Comparison of ENCODE assay signal across 8 cellular contexts in genomic region chr12:45215419-45216296, GRCh38. TPM values are rescaled to one million over a fixed set of nuclear protein-coding genes. Genes with fewer than 3 reads are reported as not detected.
DNase-seq lines count a peak whose midpoint lies in the region; FAIRE-seq and TF ChIP-seq lines count a peak whose summit lies in the region.

Gene ANO6, plus strand, starts transcription at chr12:45216095. Its CDS starts 227 bp downstream, at chr12:45216322.

- no peak for TF ChIP-seq EP300 in stomach (IDR thresholded peaks at IDR 0.05)

- peaks cover 8% of the 10 kb centered on the region for H3K36me3 Mint-ChIP-seq in nephron progenitor cell (ENCODE audit: low read depth)

- peak within 1 kb of the TSS; percentile 99 for H3K27ac Mint-ChIP-seq in nephron progenitor cell

- no peaks in the 10 kb centered on the region for H3K36me3 ChIP-seq in stomach

- no peaks in the 10 kb centered on the region for H3K9me3 ChIP-seq in stomach

- 0 to 1% (median 0%) methylated on average over 51 to 70 of the region's 70 CpGs for WGBS in stomach, 5 donors

- peak; percentile 89 for FAIRE-seq in H54 (lab: Jason Lieb, UNC)

- TF ChIP-seq CTCF in LNCaP clone FGC (IDR thresholded peaks at IDR 0.05; ENCODE audit: control insufficient read depth, extremely low read depth, insufficient read depth) (peak; percentile 32; the same call in 1 of the 2 replicates), fibroblast of pulmonary artery (IDR thresholded peaks at IDR 0.05; ENCODE audit: low read length, missing control alignments) (peak; percentile 21), nephron progenitor cell (IDR thresholded peaks at IDR 0.05) (peak; percentile 6), stomach (IDR thresholded peaks at IDR 0.05) (peak in 1 of 7 experiments; percentile 4)

- intact Hi-C loops in stomach (cut with DNase I; ENCODE audit: low total_unique reads), result no loop called here

- peak within 1 kb of the TSS; percentile 87 to 97 (median 93) for H3K27ac ChIP-seq in stomach

- peaks cover 4% of the 10 kb centered on the region for H3K27me3 Mint-ChIP-seq in nephron progenitor cell (ENCODE audit: low read depth, poor library complexity)

- DNase-seq in G401 (ENCODE audit: low spot score), result peak; percentile 50
- peak; percentile 63 for DNase-seq in H54 (ENCODE audit: insufficient read length, low spot score)
- DNase-seq in LNCaP clone FGC (ENCODE audit: low read depth), result peak; percentile 61
- peak; percentile 82 to 88 for DNase-seq in SHP77 (lab: John Stamatoyannopoulos, UW)
- peak; percentile 71 for DNase-seq in activated T-helper 9 cell treated with anti-CD3 and anti-CD28 coated beads, Interleukin-2, amount 50 U/mL, for 16 hours (ENCODE audit: low read depth)
- DNase-seq in fibroblast of pulmonary artery (ENCODE audit: low read depth), result peak; percentile 88
- DNase-seq in nephron progenitor cell, result peak; percentile 93
- DNase-seq in stomach, result peak; percentile 89

- peaks cover 58% of the 10 kb centered on the region for H3K4me1 Mint-ChIP-seq in nephron progenitor cell

- H3K27me3 ChIP-seq in stomach, result no peaks in the 10 kb centered on the region

- in situ Hi-C loops in G401 (cut with HindIII; ENCODE audit: low sequenced_read_pairs), result no loop called here

- H3K4me3 ChIP-seq in LNCaP clone FGC (ENCODE audit: low read depth, low read length) (peak within 1 kb of the TSS; percentile 84), fibroblast of pulmonary artery (replicated peaks; ENCODE audit: low read depth, low read length) (peak within 1 kb of the TSS; percentile 85), stomach (peak within 1 kb of the TSS; percentile 69 to 92 (median 76))

- peaks cover 0 to 44% (median 25%) of the 10 kb centered on the region in 4 donors for H3K4me1 ChIP-seq in stomach

- H3K4me3 Mint-ChIP-seq in nephron progenitor cell, result peak within 1 kb of the TSS; percentile 100

- TF ChIP-seq POLR2A in H54 (IDR thresholded peaks at IDR 0.05; ENCODE audit: low read depth, low read length) (peak; percentile 88), stomach (IDR thresholded peaks at IDR 0.05) (peak in 2 of 4 donors; percentile 11 to 36)

- no peaks in the 10 kb centered on the region for H3K9me3 Mint-ChIP-seq in nephron progenitor cell

RNA-seq across cellular contexts. Expression of gene ANO6, which starts in this region (rescaled TPM):
- total RNA-seq in G401 (2014; rRNA removed; shearing (Covaris generic)), result 13.2 and 25.8 TPM in 2 replicates
- total RNA-seq in stomach, result 10 to 100 TPM in 4 of 5 donors, 1 to 10 TPM in 1; 8.1 to 78.8 (median 43.3) TPM
- 1 to 10 TPM; 4.4 to 7.3 (median 4.7) TPM for polyA plus RNA-seq in stomach

Comparison
In these comparisons a context has a peak if more than half of its experiments do, and no peak if none do; other contexts are left out.
1. Peak in every context shown above with its lines: DNase-seq, H3K4me3 ChIP-seq and H3K27ac ChIP-seq.